ENCODE assay signal across 23 cellular contexts in the genomic region with DNA sequence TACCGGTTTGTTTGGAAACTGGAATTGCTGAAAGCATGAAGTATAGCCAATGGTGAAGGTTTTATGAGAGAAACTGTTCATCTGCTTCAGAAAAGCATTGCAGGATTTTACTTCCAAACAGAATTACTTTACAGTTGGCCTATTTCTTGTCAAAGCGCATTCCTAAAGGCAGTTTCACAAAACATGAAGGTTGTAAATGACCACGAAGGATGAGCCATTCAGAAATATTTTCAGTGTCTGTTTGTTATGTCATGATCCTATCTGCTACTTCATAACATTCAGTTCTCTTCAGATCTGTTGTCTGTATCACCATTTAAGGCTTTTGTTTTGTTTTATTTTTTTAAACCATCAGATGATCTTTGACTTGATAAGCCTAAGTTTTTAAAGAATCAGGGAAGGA. TPM values are rescaled to one million over a fixed set of nuclear protein-coding genes. Genes with fewer than 3 reads are reported as not detected.
DNase-seq lines count a peak whose midpoint lies in the region; TF ChIP-seq lines count a peak whose summit lies in the region.
"Had no signal": no experiment of that assay in that cellular context is flagged by ENCODE, and none has a peak within 500 bp of the region (broad histone marks: within the 10 kb centered on the region; RNA-seq: fewer than 3 reads in every experiment).

No MANE protein-coding gene starts in this region.

- H3K27ac ChIP-seq in SK-N-SH (ENCODE audit: low read depth in 2 of 2, low read length in 1 of 2) (peak overlapping the region in 1 of 2 experiments; percentile 27; a peak in 1 of 4 replicates), stomach (no peak overlapping the region)
- H3K27ac ChIP-seq: tibial artery had no signal

- H3K36me3 ChIP-seq in SK-N-SH (replicated peaks in 1 of 2; ENCODE audit: control insufficient read depth in 1 of 2, insufficient read depth in 2 of 2, low read length in 1 of 2) (peaks cover 60 to 70% of the 10 kb centered on the region in 2 experiments), stomach (peaks cover 16 to 97% (median 77%) of the 10 kb centered on the region in 4 donors)

- peaks cover 6% of the 10 kb centered on the region for H3F3A ChIP-seq in SK-N-SH (replicated peaks; ENCODE audit: insufficient read depth)

- TF ChIP-seq EP300 in SK-N-SH (IDR thresholded peaks at IDR 0.05; ENCODE audit: borderline replicate concordance in 1 of 2, low read depth in 1 of 2, low read length in 1 of 2) (no peak), stomach (IDR thresholded peaks at IDR 0.05) (no peak)

- TF ChIP-seq CTCF in SK-N-SH (IDR thresholded peaks at IDR 0.05) = no peak
- TF ChIP-seq CTCF in fibroblast of villous mesenchyme (IDR thresholded peaks at IDR 0.05; ENCODE audit: insufficient read depth, low read depth, low read length) = no peak
- no peak for TF ChIP-seq CTCF in stomach (IDR thresholded peaks at IDR 0.05)

- H3K79me2 ChIP-seq in SK-N-SH (ENCODE audit: insufficient read depth) = peaks cover 11% of the 10 kb centered on the region

- no peak overlapping the region for H3K4me2 ChIP-seq in SK-N-SH

- H3K9me3 ChIP-seq in SK-N-SH = no peaks in the 10 kb centered on the region; the same call in 1 of the 2 replicates
- no peaks in the 10 kb centered on the region for H3K9me3 ChIP-seq in stomach
- H3K9me3 ChIP-seq: tibial artery had no signal

- CTCF ChIA-PET in SK-N-SH (lab: Yijun Ruan, JAX) = interaction anchor here (1.4 to 2.4 kb wide), 4 partner anchors 11 to 365 kb away, joined by 6 to 7 read pairs (median 6); no protein-coding TSS in a partner anchor

- no peaks in the 10 kb centered on the region for H4K20me1 ChIP-seq in SK-N-SH (ENCODE audit: insufficient read depth)

- H3K4me1 ChIP-seq in SK-N-SH (ENCODE audit: control insufficient read depth in 1 of 2, insufficient read depth in 2 of 2, low read depth in 1 of 2, low read length in 1 of 2) (peaks cover 5 to 14% of the 10 kb centered on the region in 2 experiments; a peak in 3 of 4 replicates), stomach (peaks cover 0 to 18% (median 8%) of the 10 kb centered on the region in 4 donors)
- H3K4me1 ChIP-seq: tibial artery had no signal

- no peaks in the 10 kb centered on the region for H3K9me2 ChIP-seq in SK-N-SH

- no peak for TF ChIP-seq POLR2A in stomach (IDR thresholded peaks at IDR 0.05)

- H3K27ac Mint-ChIP-seq in activated T-helper 2 cell treated with anti-CD3 and anti-CD28 coated beads, Interferon-gamma antibody, Interleukin-2, Interleukin-4, amounts not matched to agents 10 μg/mL and 5 μg/mL and 100 μg/mL, durations not matched to agents 14 hours and 24 hours and 36 hours = no peak overlapping the region
- H3K27ac Mint-ChIP-seq: activated naive CD8-positive, alpha-beta T cell; activated T-cell treated with anti-CD3 and anti-CD28 coated beads, Interleukin-2, amount 50 U/mL, for 72 hours; progenitor cell of endocrine pancreas had no signal

- POLR2A ChIA-PET in SK-N-SH (lab: Yijun Ruan, JAX) = no interaction called here

- no peak overlapping the region for H3K4me3 Mint-ChIP-seq in activated T-helper 2 cell treated with anti-CD3 and anti-CD28 coated beads, Interferon-gamma antibody, Interleukin-2, Interleukin-4, amounts not matched to agents 10 μg/mL and 5 μg/mL and 100 μg/mL, durations not matched to agents 14 hours and 24 hours and 36 hours (ENCODE audit: low read depth)
- H3K4me3 Mint-ChIP-seq: activated naive CD8-positive, alpha-beta T cell; activated T-cell treated with anti-CD3 and anti-CD28 coated beads, Interleukin-2, amount 50 U/mL, for 72 hours; neural crest cell had no signal

- no peak overlapping the region for H3K4me3 ChIP-seq in SK-N-SH (ENCODE audit: low read depth in 2 of 2, low read length in 1 of 2)
- no peak overlapping the region for H3K4me3 ChIP-seq in fibroblast of villous mesenchyme (ENCODE audit: low read depth, low read length)
- no peak overlapping the region for H3K4me3 ChIP-seq in stomach
- H3K4me3 ChIP-seq: tibial artery had no signal

- H3K9me3 Mint-ChIP-seq in activated T-helper 2 cell treated with anti-CD3 and anti-CD28 coated beads, Interferon-gamma antibody, Interleukin-2, Interleukin-4, amounts not matched to agents 10 μg/mL and 5 μg/mL and 100 μg/mL, durations not matched to agents 14 hours and 24 hours and 36 hours = peaks cover 6% of the 10 kb centered on the region

- no peaks in the 10 kb centered on the region for H3K4me1 Mint-ChIP-seq in activated T-helper 2 cell treated with anti-CD3 and anti-CD28 coated beads, Interferon-gamma antibody, Interleukin-2, Interleukin-4, amounts not matched to agents 10 μg/mL and 5 μg/mL and 100 μg/mL, durations not matched to agents 14 hours and 24 hours and 36 hours (ENCODE audit: low read depth)
- H3K4me1 Mint-ChIP-seq: neural crest cell had no signal

- intact Hi-C loops in activated T-helper 2 cell treated with anti-CD3 and anti-CD28 coated beads, Interferon-gamma antibody, Interleukin-2, Interleukin-4, amounts not matched to agents 10 μg/mL and 5 μg/mL and 100 μg/mL, durations not matched to agents 14 hours and 24 hours and 36 hours (cut with micrococcal nuclease) = no loop called here
- intact Hi-C loops in stomach (cut with DNase I; ENCODE audit: low total_unique reads) = no loop called here

- 83% methylated on average over 3 of the region's 3 CpGs for whole genome bisulfite sequencing in SK-N-SH (ENCODE audit: low lambda C conversion rate)
- 88 to 94% (median 90%) methylated on average over 3 of the region's 3 CpGs for WGBS in stomach, 5 donors

- no peak overlapping the region for H2AFZ ChIP-seq in SK-N-SH (ENCODE audit: low read depth)

- H3K27me3 Mint-ChIP-seq in activated T-helper 2 cell treated with anti-CD3 and anti-CD28 coated beads, Interferon-gamma antibody, Interleukin-2, Interleukin-4, amounts not matched to agents 10 μg/mL and 5 μg/mL and 100 μg/mL, durations not matched to agents 14 hours and 24 hours and 36 hours (ENCODE audit: low read depth) = no peaks in the 10 kb centered on the region
- H3K27me3 Mint-ChIP-seq: activated naive CD8-positive, alpha-beta T cell; progenitor cell of endocrine pancreas had no signal

- DNase-seq in EL (peak; percentile 63), SK-N-SH (no peak), fibroblast of villous mesenchyme (ENCODE audit: low read depth) (peak; percentile 88), renal cortical epithelial cell (ENCODE audit: low read depth) (peak; percentile 22), medulla oblongata (ENCODE audit: extremely low spot score) (no peak), stomach (no peak), NCI-H1930 (lab: John Stamatoyannopoulos, UW) (no peak)
- DNase-seq in activated T-helper 2 cell treated with anti-CD3 and anti-CD28 coated beads, Interferon-gamma antibody, Interleukin-2, Interleukin-4, amounts not matched to agents 10 μg/mL and 5 μg/mL and 100 μg/mL, durations not matched to agents 14 hours and 24 hours and 36 hours (ENCODE audit: low spot score) = no peak
- DNase-seq: activated T-cell treated with anti-CD3 and anti-CD28 coated beads, Interleukin-2, amount 50 U/mL, for 72 hours; COR-L47; dermis blood vessel endothelial cell; NCI-H1417 treated with DMSO at 0.1 percent for 48 hours; NCI-H69; stimulated activated CD4-positive, alpha-beta T cell treated with anti-CD3 and anti-CD28 coated beads, Interleukin-2, amount 100 ng/mL, for 48 hours; stimulated activated naive CD4-positive, alpha-beta T cell treated with Interleukin-2 at 50 U/mL for 16 hours; SW 1271; tibial artery had no signal

- no peak for TF ChIP-seq RAD21 in SK-N-SH (IDR thresholded peaks at IDR 0.05; ENCODE audit: low read length)

- peaks cover 75% of the 10 kb centered on the region for H3K36me3 Mint-ChIP-seq in activated T-helper 2 cell treated with anti-CD3 and anti-CD28 coated beads, Interferon-gamma antibody, Interleukin-2, Interleukin-4, amounts not matched to agents 10 μg/mL and 5 μg/mL and 100 μg/mL, durations not matched to agents 14 hours and 24 hours and 36 hours (ENCODE audit: low read depth)

- no peaks in the 10 kb centered on the region for H3K27me3 ChIP-seq in SK-N-SH (ENCODE audit: insufficient read depth)
- no peaks in the 10 kb centered on the region for H3K27me3 ChIP-seq in stomach
- H3K27me3 ChIP-seq: tibial artery had no signal

- H3K9ac ChIP-seq in SK-N-SH = no peak overlapping the region

TF ChIP-seq in SK-N-SH, 30 proteins besides CTCF, POLR2A, EP300 and RAD21:
- TF ChIP-seq NRF1 (IDR thresholded peaks at IDR 0.05; ENCODE audit: low read depth, low read length) (no peak), JUND (IDR thresholded peaks at IDR 0.05) (0 out of 2 replicates have a peak, but pooled peaks have one; percentile 5), RCOR1 (IDR thresholded peaks at IDR 0.05; ENCODE audit: low read length) (no peak), FOXM1 (IDR thresholded peaks at IDR 0.05; ENCODE audit: low read depth) (no peak)

RNA-seq across cellular contexts. Expression of gene AATF, which starts 45.7 kb away (rescaled TPM):
- polyA plus RNA-seq in SK-N-SH (2012; rRNA removed) = 14.6 and 18.8 TPM in 2 replicates
- polyA plus RNA-seq in SK-N-SH (2012; cell fraction: cytosol; rRNA removed) = 18.7 and 22.1 TPM in 2 replicates
- 21.0 and 21.2 TPM in 2 replicates for polyA plus RNA-seq in SK-N-SH (2012; cell fraction: nucleus; rRNA removed)
- total RNA-seq in fibroblast of villous mesenchyme = 22.5 and 24.2 TPM in 2 replicates
- 36.6 and 43.8 TPM in 2 replicates for total RNA-seq in renal cortical epithelial cell
- total RNA-seq in activated T-helper 2 cell treated with anti-CD3 and anti-CD28 coated beads, Interferon-gamma antibody, Interleukin-2, Interleukin-4, amounts not matched to agents 10 μg/mL and 5 μg/mL and 100 μg/mL, durations not matched to agents 14 hours and 24 hours and 36 hours = 101 and 107 TPM in 2 replicates
- 10 to 100 TPM in 4 of 5 donors, 1 to 10 TPM in 1; 5.3 to 52.7 (median 20.2) TPM for total RNA-seq in stomach
- 10 to 100 TPM; 27.9 to 45.8 (median 36.6) TPM for polyA plus RNA-seq in stomach

RNA-seq across cellular contexts. Expression of gene LHX1, which starts 57.2 kb away (rescaled TPM):
- not detected in 2 replicates for polyA plus RNA-seq in SK-N-SH (2012; rRNA removed)
- not detected in 2 replicates for polyA plus RNA-seq in SK-N-SH (2012; cell fraction: cytosol; rRNA removed)
- polyA plus RNA-seq in SK-N-SH (2012; cell fraction: nucleus; rRNA removed) = not detected in 2 replicates
- total RNA-seq in fibroblast of villous mesenchyme = not detected in 2 replicates
- 1.7 and 14.5 TPM in 2 replicates for total RNA-seq in renal cortical epithelial cell
- total RNA-seq in activated T-helper 2 cell treated with anti-CD3 and anti-CD28 coated beads, Interferon-gamma antibody, Interleukin-2, Interleukin-4, amounts not matched to agents 10 μg/mL and 5 μg/mL and 100 μg/mL, durations not matched to agents 14 hours and 24 hours and 36 hours = 0.23 and 0.37 TPM in 2 replicates
- total RNA-seq in stomach = not detected
- not detected for polyA plus RNA-seq in stomach
- total RNA-seq: endothelial cell of umbilical vein, HepG2, skeletal muscle tissue had no signal
- polyA plus RNA-seq: endothelial cell of umbilical vein, HepG2 had no signal

Comparison
In these comparisons a context has a peak if more than half of its experiments do, and no peak if none do; other contexts are left out.
1. DNase-seq: peak in EL (single experiment), fibroblast of villous mesenchyme (single experiment) and renal cortical epithelial cell (single experiment); none in SK-N-SH (single experiment), medulla oblongata (single experiment), activated T-helper 2 cell treated with anti-CD3 and anti-CD28 coated beads, Interferon-gamma antibody, Interleukin-2, Interleukin-4, amounts not matched to agents 10 μg/mL and 5 μg/mL and 100 μg/mL, durations not matched to agents 14 hours and 24 hours and 36 hours (single experiment), stomach (single experiment) and NCI-H1930 (0 of 2).